ENCODE assay signal across 8 cellular contexts in genomic region chr13:20703785-20704458, GRCh38. TPM values are rescaled to one million over a fixed set of nuclear protein-coding genes. Genes with fewer than 3 reads are reported as not detected.
A peak's percentile ranks its signal among the peaks of the same experiment; 100 is the strongest.
DNase-seq lines count a peak whose midpoint lies in the region; ATAC-seq lines count a peak whose summit lies in the region.

No MANE protein-coding gene starts in this region.

- H3K27me3 Mint-ChIP-seq in memory B cell = peaks cover 9% of the 10 kb centered on the region

- peaks cover 3% of the 10 kb centered on the region for H3K4me1 Mint-ChIP-seq in memory B cell

- H3K27me3 ChIP-seq in ectodermal cell (ENCODE audit: control insufficient read depth, insufficient read depth, low read length, poor library complexity, severe bottlenecking) = peaks cover 35% of the 10 kb centered on the region

- ATAC-seq in GM18867 (IDR thresholded peaks at IDR 0.05; ENCODE audit: unreplicated experiment) (peak; percentile 92), HG03060 (IDR thresholded peaks at IDR 0.05; ENCODE audit: low read depth, unreplicated experiment) (peak; percentile 52), memory B cell (ENCODE audit: low read depth) (peak; percentile 89)

- 0% methylated on average over 79 to 92 of the region's 96 CpGs for WGBS in ectodermal cell, 2 experiments

- peak overlapping the region; percentile 35 for H3K4me3 ChIP-seq in ectodermal cell (ENCODE audit: insufficient read depth, low read depth, low read length)

- no peaks in the 10 kb centered on the region for H3K4me1 ChIP-seq in ectodermal cell (ENCODE audit: control insufficient read depth, insufficient read depth, low read length)

- H3K27ac ChIP-seq in ectodermal cell (ENCODE audit: insufficient read depth, low read depth, low read length, poor library complexity, severe bottlenecking) = no peak overlapping the region

- no peaks in the 10 kb centered on the region for H3K36me3 Mint-ChIP-seq in memory B cell

- peaks cover 2% of the 10 kb centered on the region for H3K9me3 Mint-ChIP-seq in memory B cell

- no peaks in the 10 kb centered on the region for H3K9me3 ChIP-seq in ectodermal cell (ENCODE audit: control insufficient read depth, low read length)

- peak; percentile 59 to 66 for DNase-seq in AML-193 (lab: John Stamatoyannopoulos, UW)
- DNase-seq in NCI-H524 (lab: John Stamatoyannopoulos, UW) = peak; percentile 44 to 81
- peak; percentile 58 to 66 for DNase-seq in activated CD4-positive, alpha-beta T cell treated with anti-CD3 and anti-CD28 coated beads, Interleukin-2, amount 50 U/mL, for 24 hours (ENCODE audit: low read depth in 1 of 2, low spot score in 1 of 2)
- peak; percentile 80 for DNase-seq in memory B cell (ENCODE audit: low spot score in 2 of 2)
- DNase-seq in stimulated activated CD8-positive, alpha-beta memory T cell treated with anti-CD3 and anti-CD28 coated beads, Interleukin-15, amount 100 ng/mL, for 1 hour (ENCODE audit: low read depth) = peak; percentile 32

- no peak overlapping the region for H3K27ac Mint-ChIP-seq in memory B cell

- no peaks in the 10 kb centered on the region for H3K36me3 ChIP-seq in ectodermal cell (ENCODE audit: control insufficient read depth, insufficient read depth, low read length)

- H3K4me3 Mint-ChIP-seq in memory B cell = peak overlapping the region; percentile 73

RNA-seq across cellular contexts. Expression of gene IL17D, which starts 0.4 kb away (rescaled TPM):
- polyA plus RNA-seq in ectodermal cell (2013, experiment 1 of 4) = 2.6 TPM
- 3.1 TPM for polyA plus RNA-seq in ectodermal cell (2013, experiment 2 of 4)
- 2.1 TPM for polyA plus RNA-seq in ectodermal cell (2013, experiment 3 of 4)
- polyA plus RNA-seq in ectodermal cell (2013, experiment 4 of 4) = 2.2 TPM
